1 cellular context compared by ENCODE assay signal in genomic region chr4:42750831-42751230, GRCh38.
TF ChIP-seq lines count a peak whose summit lies in the region.

No MANE protein-coding gene starts in this region.

TF ChIP-seq in GM23338, 12 proteins besides CTCF, POLR2A, EP300 and RAD21 (continued from another document):
- TF ChIP-seq, protein P1, sequence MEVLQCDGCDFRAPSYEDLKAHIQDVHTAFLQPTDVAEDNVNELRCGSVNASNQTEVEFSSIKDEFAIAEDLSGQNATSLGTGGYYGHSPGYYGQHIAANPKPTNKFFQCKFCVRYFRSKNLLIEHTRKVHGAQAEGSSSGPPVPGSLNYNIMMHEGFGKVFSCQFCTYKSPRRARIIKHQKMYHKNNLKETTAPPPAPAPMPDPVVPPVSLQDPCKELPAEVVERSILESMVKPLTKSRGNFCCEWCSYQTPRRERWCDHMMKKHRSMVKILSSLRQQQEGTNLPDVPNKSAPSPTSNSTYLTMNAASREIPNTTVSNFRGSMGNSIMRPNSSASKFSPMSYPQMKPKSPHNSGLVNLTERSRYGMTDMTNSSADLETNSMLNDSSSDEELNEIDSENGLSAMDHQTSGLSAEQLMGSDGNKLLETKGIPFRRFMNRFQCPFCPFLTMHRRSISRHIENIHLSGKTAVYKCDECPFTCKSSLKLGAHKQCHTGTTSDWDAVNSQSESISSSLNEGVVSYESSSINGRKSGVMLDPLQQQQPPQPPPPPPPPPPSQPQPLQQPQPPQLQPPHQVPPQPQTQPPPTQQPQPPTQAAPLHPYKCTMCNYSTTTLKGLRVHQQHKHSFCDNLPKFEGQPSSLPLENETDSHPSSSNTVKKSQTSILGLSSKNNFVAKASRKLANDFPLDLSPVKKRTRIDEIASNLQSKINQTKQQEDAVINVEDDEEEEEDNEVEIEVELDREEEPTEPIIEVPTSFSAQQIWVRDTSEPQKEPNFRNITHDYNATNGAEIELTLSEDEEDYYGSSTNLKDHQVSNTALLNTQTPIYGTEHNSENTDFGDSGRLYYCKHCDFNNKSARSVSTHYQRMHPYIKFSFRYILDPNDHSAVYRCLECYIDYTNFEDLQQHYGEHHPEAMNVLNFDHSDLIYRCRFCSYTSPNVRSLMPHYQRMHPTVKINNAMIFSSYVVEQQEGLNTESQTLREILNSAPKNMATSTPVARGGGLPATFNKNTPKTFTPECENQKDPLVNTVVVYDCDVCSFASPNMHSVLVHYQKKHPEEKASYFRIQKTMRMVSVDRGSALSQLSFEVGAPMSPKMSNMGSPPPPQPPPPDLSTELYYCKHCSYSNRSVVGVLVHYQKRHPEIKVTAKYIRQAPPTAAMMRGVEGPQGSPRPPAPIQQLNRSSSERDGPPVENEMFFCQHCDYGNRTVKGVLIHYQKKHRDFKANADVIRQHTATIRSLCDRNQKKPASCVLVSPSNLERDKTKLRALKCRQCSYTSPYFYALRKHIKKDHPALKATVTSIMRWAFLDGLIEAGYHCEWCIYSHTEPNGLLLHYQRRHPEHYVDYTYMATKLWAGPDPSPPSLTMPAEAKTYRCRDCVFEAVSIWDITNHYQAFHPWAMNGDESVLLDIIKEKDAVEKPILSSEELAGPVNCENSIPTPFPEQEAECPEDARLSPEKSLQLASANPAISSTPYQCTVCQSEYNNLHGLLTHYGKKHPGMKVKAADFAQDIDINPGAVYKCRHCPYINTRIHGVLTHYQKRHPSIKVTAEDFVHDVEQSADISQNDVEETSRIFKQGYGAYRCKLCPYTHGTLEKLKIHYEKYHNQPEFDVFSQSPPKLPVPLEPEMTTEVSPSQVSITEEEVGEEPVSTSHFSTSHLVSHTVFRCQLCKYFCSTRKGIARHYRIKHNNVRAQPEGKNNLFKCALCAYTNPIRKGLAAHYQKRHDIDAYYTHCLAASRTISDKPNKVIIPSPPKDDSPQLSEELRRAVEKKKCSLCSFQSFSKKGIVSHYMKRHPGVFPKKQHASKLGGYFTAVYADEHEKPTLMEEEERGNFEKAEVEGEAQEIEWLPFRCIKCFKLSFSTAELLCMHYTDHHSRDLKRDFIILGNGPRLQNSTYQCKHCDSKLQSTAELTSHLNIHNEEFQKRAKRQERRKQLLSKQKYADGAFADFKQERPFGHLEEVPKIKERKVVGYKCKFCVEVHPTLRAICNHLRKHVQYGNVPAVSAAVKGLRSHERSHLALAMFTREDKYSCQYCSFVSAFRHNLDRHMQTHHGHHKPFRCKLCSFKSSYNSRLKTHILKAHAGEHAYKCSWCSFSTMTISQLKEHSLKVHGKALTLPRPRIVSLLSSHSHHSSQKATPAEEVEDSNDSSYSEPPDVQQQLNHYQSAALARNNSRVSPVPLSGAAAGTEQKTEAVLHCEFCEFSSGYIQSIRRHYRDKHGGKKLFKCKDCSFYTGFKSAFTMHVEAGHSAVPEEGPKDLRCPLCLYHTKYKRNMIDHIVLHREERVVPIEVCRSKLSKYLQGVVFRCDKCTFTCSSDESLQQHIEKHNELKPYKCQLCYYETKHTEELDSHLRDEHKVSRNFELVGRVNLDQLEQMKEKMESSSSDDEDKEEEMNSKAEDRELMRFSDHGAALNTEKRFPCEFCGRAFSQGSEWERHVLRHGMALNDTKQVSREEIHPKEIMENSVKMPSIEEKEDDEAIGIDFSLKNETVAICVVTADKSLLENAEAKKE (CRISPR knock-in tag; IDR thresholded peaks at IDR 0.05) = no peak
- TF ChIP-seq ETS1 (IDR thresholded peaks at IDR 0.05) (no peak), JUNB (IDR thresholded peaks at IDR 0.05; ENCODE audit: unreplicated experiment) (no peak), REST (IDR thresholded peaks at IDR 0.05; ENCODE audit: unreplicated experiment) (no peak), ZNF331 (CRISPR knock-in tag; IDR thresholded peaks at IDR 0.05; ENCODE audit: low read depth) (no peak)
